21 cellular contexts compared by ENCODE assay signal in genomic region chr3:67402873-67403272, GRCh38.
"Had no signal": no experiment of that assay in that cellular context is flagged by ENCODE, and none has a peak within 500 bp of the region (broad histone marks: within the 10 kb centered on the region; RNA-seq: fewer than 3 reads in every experiment).

No MANE protein-coding gene starts in this region.

- DNase-seq: heart right ventricle; kidney glomerular epithelial cell; left cardiac atrium; lower lobe of right lung; mammary epithelial cell; mesenchymal stem cell; naive thymus-derived CD8-positive, alpha-beta T cell; ovary; retina; right cardiac atrium; sigmoid colon; small intestine; spleen; stimulated activated CD4-positive, alpha-beta T cell treated with anti-CD3 and anti-CD28 coated beads, Interleukin-4, amount 100 ng/mL, for 24 hours; stimulated activated naive CD4-positive, alpha-beta T cell treated with Interleukin-2 at 50 U/mL for 16 hours; stimulated activated naive CD8-positive, alpha-beta T cell treated with anti-CD3 and anti-CD28 coated beads, Interleukin-15, amount 100 ng/mL, for 72 hours; substantia nigra; uterus had no signal

- H3K4me3 Mint-ChIP-seq: naive thymus-derived CD8-positive, alpha-beta T cell; stimulated activated memory B cell treated with anti-CD40 and anti-IgM and Interleukin-4, amounts not matched to agents 10 μg/mL and 1 μg/mL and 100 μg/mL, for 72 hours; stimulated activated naive CD8-positive, alpha-beta T cell treated with anti-CD3 and anti-CD28 coated beads, Interleukin-15, amount 100 ng/mL, for 72 hours; type B pancreatic cell had no signal

- H3K27ac Mint-ChIP-seq: progenitor cell of endocrine pancreas; stimulated activated memory B cell treated with anti-CD40 and anti-IgM and Interleukin-4, amounts not matched to agents 10 μg/mL and 1 μg/mL and 100 μg/mL, for 72 hours; stimulated activated naive CD8-positive, alpha-beta T cell treated with anti-CD3 and anti-CD28 coated beads, Interleukin-15, amount 100 ng/mL, for 72 hours; type B pancreatic cell had no signal

- H3K27me3 Mint-ChIP-seq: naive thymus-derived CD8-positive, alpha-beta T cell; progenitor cell of endocrine pancreas; stimulated activated memory B cell treated with anti-CD40 and anti-IgM and Interleukin-4, amounts not matched to agents 10 μg/mL and 1 μg/mL and 100 μg/mL, for 72 hours; stimulated activated naive CD8-positive, alpha-beta T cell treated with anti-CD3 and anti-CD28 coated beads, Interleukin-15, amount 100 ng/mL, for 72 hours; type B pancreatic cell had no signal

- H3K9me3 Mint-ChIP-seq: stimulated activated memory B cell treated with anti-CD40 and anti-IgM and Interleukin-4, amounts not matched to agents 10 μg/mL and 1 μg/mL and 100 μg/mL, for 72 hours; type B pancreatic cell had no signal

- ATAC-seq: heart right ventricle; left cardiac atrium; lower lobe of right lung; naive thymus-derived CD8-positive, alpha-beta T cell; right cardiac atrium; stimulated activated memory B cell treated with anti-CD40 and anti-IgM and Interleukin-4, amounts not matched to agents 10 μg/mL and 1 μg/mL and 100 μg/mL, for 72 hours; stimulated activated naive CD8-positive, alpha-beta T cell treated with anti-CD3 and anti-CD28 coated beads, Interleukin-15, amount 100 ng/mL, for 72 hours had no signal

- H3K4me1 Mint-ChIP-seq: stimulated activated memory B cell treated with anti-CD40 and anti-IgM and Interleukin-4, amounts not matched to agents 10 μg/mL and 1 μg/mL and 100 μg/mL, for 72 hours; stimulated activated naive CD8-positive, alpha-beta T cell treated with anti-CD3 and anti-CD28 coated beads, Interleukin-15, amount 100 ng/mL, for 72 hours had no signal
